In the genomic region with DNA sequence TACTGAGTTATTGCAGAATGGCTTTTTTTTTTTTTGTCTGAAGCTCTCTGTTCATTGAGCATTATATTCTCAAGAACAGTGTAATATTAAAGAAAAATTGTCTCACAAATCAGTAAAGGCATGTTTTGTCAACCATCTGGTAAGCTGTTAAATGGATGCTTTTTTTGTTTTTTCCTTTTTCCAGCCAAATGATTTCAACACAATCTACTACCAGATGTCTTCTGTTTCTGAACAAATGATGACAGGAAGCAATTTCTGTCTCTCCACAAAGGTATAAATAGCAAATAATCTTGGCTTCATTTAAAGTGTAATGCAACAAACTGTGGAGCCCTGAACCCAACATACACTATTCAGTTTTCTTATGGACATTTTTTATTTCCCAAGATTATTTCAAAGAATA, we compare ENCODE assay signal across 1 cellular context.
TF ChIP-seq lines count a peak whose summit lies in the region.

No MANE protein-coding gene starts in this region.

TF ChIP-seq in IMR-90, 13 proteins besides CTCF, POLR2A, EP300 and RAD21 (continued from another document):
- TF ChIP-seq, protein P1, sequence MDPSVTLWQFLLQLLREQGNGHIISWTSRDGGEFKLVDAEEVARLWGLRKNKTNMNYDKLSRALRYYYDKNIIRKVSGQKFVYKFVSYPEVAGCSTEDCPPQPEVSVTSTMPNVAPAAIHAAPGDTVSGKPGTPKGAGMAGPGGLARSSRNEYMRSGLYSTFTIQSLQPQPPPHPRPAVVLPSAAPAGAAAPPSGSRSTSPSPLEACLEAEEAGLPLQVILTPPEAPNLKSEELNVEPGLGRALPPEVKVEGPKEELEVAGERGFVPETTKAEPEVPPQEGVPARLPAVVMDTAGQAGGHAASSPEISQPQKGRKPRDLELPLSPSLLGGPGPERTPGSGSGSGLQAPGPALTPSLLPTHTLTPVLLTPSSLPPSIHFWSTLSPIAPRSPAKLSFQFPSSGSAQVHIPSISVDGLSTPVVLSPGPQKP (IDR thresholded peaks at IDR 0.05; ENCODE audit: borderline replicate concordance, low read depth, low read length), result no peak
- TF ChIP-seq MAFK (IDR thresholded peaks at IDR 0.05; ENCODE audit: low read depth, low read length), result no peak
- TF ChIP-seq MAZ (IDR thresholded peaks at IDR 0.05; ENCODE audit: borderline replicate concordance, low read depth, low read length), result no peak
- TF ChIP-seq RFX5 (IDR thresholded peaks at IDR 0.05; ENCODE audit: low read depth, low read length), result no peak
- no peak for TF ChIP-seq FOS (IDR thresholded peaks at IDR 0.05; ENCODE audit: low read depth, low read length)
- TF ChIP-seq NFE2L2 (IDR thresholded peaks at IDR 0.05; ENCODE audit: low read depth, low read length), result no peak
- no peak for TF ChIP-seq CHD1 (IDR thresholded peaks at IDR 0.05; ENCODE audit: low read depth, low read length)
- TF ChIP-seq RCOR1 (IDR thresholded peaks at IDR 0.05; ENCODE audit: insufficient replicate concordance, low read length), result no peak
- no peak for TF ChIP-seq BHLHE40 (IDR thresholded peaks at IDR 0.05; ENCODE audit: low read depth, low read length)
- no peak for TF ChIP-seq CEBPB (IDR thresholded peaks at IDR 0.05; ENCODE audit: low read depth, low read length)
- TF ChIP-seq SMC3 (IDR thresholded peaks at IDR 0.05; ENCODE audit: low read depth, low read length), result no peak
- no peak for TF ChIP-seq MXI1 (IDR thresholded peaks at IDR 0.05; ENCODE audit: borderline replicate concordance, low read depth, low read length)
